ENCODE assay signal across 12 cellular contexts in the genomic region with DNA sequence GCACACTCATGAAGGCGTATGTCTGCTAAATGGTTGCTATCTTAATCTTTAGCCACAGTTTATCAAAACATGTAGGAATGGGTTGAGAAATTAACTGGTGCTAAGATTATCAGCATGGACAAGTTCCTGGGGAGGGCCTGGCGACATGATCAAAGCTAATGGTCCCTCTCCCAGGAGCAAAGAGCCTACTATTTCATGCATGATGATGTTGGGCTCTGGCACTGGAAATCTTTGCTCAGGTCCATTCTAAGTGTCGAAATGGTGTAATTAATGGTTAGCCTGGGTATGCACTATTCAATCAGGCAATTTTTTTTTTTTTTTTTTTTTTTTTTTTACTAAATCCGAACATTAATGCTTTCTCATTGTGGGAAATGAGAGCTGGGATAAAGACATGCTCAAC.
A peak's percentile ranks its signal among the peaks of the same experiment; 100 is the strongest.
DNase-seq lines count a peak whose midpoint lies in the region; ATAC-seq and TF ChIP-seq lines count a peak whose summit lies in the region.
"Had no signal": no experiment of that assay in that cellular context is flagged by ENCODE, and none has a peak within 500 bp of the region (broad histone marks: within the 10 kb centered on the region; RNA-seq: fewer than 3 reads in every experiment).

No MANE protein-coding gene starts in this region.

- H3K27ac ChIP-seq in brain microvascular endothelial cell, result peak overlapping the region; percentile 46
- peak overlapping the region; percentile 60 for H3K27ac ChIP-seq in mesodermal cell (ENCODE audit: low read depth, low read length, severe bottlenecking)
- H3K27ac ChIP-seq in thyroid gland, result peak overlapping the region; percentile 54 to 81 (median 80)

- peaks cover 12% of the 10 kb centered on the region for H3K36me3 Mint-ChIP-seq in activated naive CD4-positive, alpha-beta T cell treated with anti-CD3 and anti-CD28 coated beads, Interleukin-2, amount 50 U/mL, for 24 hours
- peaks cover 66% of the 10 kb centered on the region for H3K36me3 Mint-ChIP-seq in activated naive CD4-positive, alpha-beta T cell treated with anti-CD3 and anti-CD28 coated beads, Interleukin-2, amount 10 ng/mL, durations not matched to agents 7 days and 5 days
- H3K36me3 Mint-ChIP-seq: IgD-negative memory B cell had no signal

- 84 to 100% methylated on average over 1 to 2 of the region's 4 CpGs for WGBS in mesodermal cell (ENCODE audit: insufficient coverage in 2 of 2), 2 experiments
- 68 to 77% methylated on average over 4 of the region's 4 CpGs for WGBS in thyroid gland, 2 donors

- no peaks in the 10 kb centered on the region for H3K9me3 ChIP-seq in mesodermal cell (ENCODE audit: control insufficient read depth, low read length)
- no peaks in the 10 kb centered on the region for H3K9me3 ChIP-seq in thyroid gland

- H3K4me1 Mint-ChIP-seq in activated naive CD4-positive, alpha-beta T cell treated with anti-CD3 and anti-CD28 coated beads, Interleukin-2, amount 50 U/mL, for 24 hours, result peaks cover 72% of the 10 kb centered on the region
- peaks cover 61% of the 10 kb centered on the region for H3K4me1 Mint-ChIP-seq in activated naive CD4-positive, alpha-beta T cell treated with anti-CD3 and anti-CD28 coated beads, Interleukin-2, amount 10 ng/mL, durations not matched to agents 7 days and 5 days

- ATAC-seq in GM19351 (IDR thresholded peaks at IDR 0.05; ENCODE audit: unreplicated experiment), result no peak

- peaks cover 9% of the 10 kb centered on the region for H3K36me3 ChIP-seq in brain microvascular endothelial cell (replicated peaks)
- H3K36me3 ChIP-seq in mesodermal cell (ENCODE audit: control insufficient read depth, insufficient read depth, low read length), result peaks cover 82% of the 10 kb centered on the region
- H3K36me3 ChIP-seq in thyroid gland, result peaks cover 0 to 2% of the 10 kb centered on the region in 2 donors

- H3K27me3 ChIP-seq in brain microvascular endothelial cell (replicated peaks), result no peaks in the 10 kb centered on the region
- H3K27me3 ChIP-seq in thyroid gland, result no peaks in the 10 kb centered on the region

- DNase-seq in activated naive CD4-positive, alpha-beta T cell treated with anti-CD3 and anti-CD28 coated beads, Interleukin-2, amount 10 ng/mL, durations not matched to agents 7 days and 5 days, result no peak
- DNase-seq in brain microvascular endothelial cell (no peak), thyroid gland (no peak), AML-193 (lab: John Stamatoyannopoulos, UW) (no peak), DMS153 (lab: John Stamatoyannopoulos, UW) (no peak)
- DNase-seq: activated CD4-positive, alpha-beta T cell treated with anti-CD3 and anti-CD28 coated beads, Interleukin-2, amount 50 U/mL, for 1 hour; NCI-H2171 had no signal

- H3K9me3 Mint-ChIP-seq in activated naive CD4-positive, alpha-beta T cell treated with anti-CD3 and anti-CD28 coated beads, Interleukin-2, amount 50 U/mL, for 24 hours, result no peaks in the 10 kb centered on the region
- no peaks in the 10 kb centered on the region for H3K9me3 Mint-ChIP-seq in activated naive CD4-positive, alpha-beta T cell treated with anti-CD3 and anti-CD28 coated beads, Interleukin-2, amount 10 ng/mL, durations not matched to agents 7 days and 5 days
- H3K9me3 Mint-ChIP-seq: IgD-negative memory B cell, naive B cell had no signal

- H3K27ac Mint-ChIP-seq in activated naive CD4-positive, alpha-beta T cell treated with anti-CD3 and anti-CD28 coated beads, Interleukin-2, amount 50 U/mL, for 24 hours, result peak overlapping the region; percentile 85
- H3K27ac Mint-ChIP-seq in activated naive CD4-positive, alpha-beta T cell treated with anti-CD3 and anti-CD28 coated beads, Interleukin-2, amount 10 ng/mL, durations not matched to agents 7 days and 5 days, result no peak overlapping the region

- TF ChIP-seq CTCF in brain microvascular endothelial cell (IDR thresholded peaks at IDR 0.05; ENCODE audit: low read depth, low read length, missing control alignments) (no peak), thyroid gland (IDR thresholded peaks at IDR 0.05) (no peak)

- CTCF ChIA-PET in activated naive CD4-positive, alpha-beta T cell treated with anti-CD3 and anti-CD28 coated beads, Interleukin-2, amount 10 ng/mL, durations not matched to agents 7 days and 5 days (lab: Charles Lee), result interaction anchor here (0.8 to 3.9 kb wide), 14 partner anchors 11 to 317 kb away, joined by 3 to 25 read pairs (median 4); no protein-coding TSS in a partner anchor

- no peak overlapping the region for H3K4me3 Mint-ChIP-seq in activated naive CD4-positive, alpha-beta T cell treated with anti-CD3 and anti-CD28 coated beads, Interleukin-2, amount 50 U/mL, for 24 hours
- no peak overlapping the region for H3K4me3 Mint-ChIP-seq in activated naive CD4-positive, alpha-beta T cell treated with anti-CD3 and anti-CD28 coated beads, Interleukin-2, amount 10 ng/mL, durations not matched to agents 7 days and 5 days

- H3K4me3 ChIP-seq in brain microvascular endothelial cell (ENCODE audit: low read depth, low read length) (no peak overlapping the region), mesodermal cell (ENCODE audit: extremely low read depth, insufficient read depth, low read length, poor library complexity, severe bottlenecking) (no peak overlapping the region), thyroid gland (replicated peaks in 1 of 3) (no peak overlapping the region)

- H3K27me3 Mint-ChIP-seq in activated naive CD4-positive, alpha-beta T cell treated with anti-CD3 and anti-CD28 coated beads, Interleukin-2, amount 50 U/mL, for 24 hours, result no peaks in the 10 kb centered on the region
- H3K27me3 Mint-ChIP-seq in activated naive CD4-positive, alpha-beta T cell treated with anti-CD3 and anti-CD28 coated beads, Interleukin-2, amount 10 ng/mL, durations not matched to agents 7 days and 5 days, result no peaks in the 10 kb centered on the region
- H3K27me3 Mint-ChIP-seq: IgD-negative memory B cell, naive B cell had no signal

- no peak for TF ChIP-seq POLR2A in thyroid gland (IDR thresholded peaks at IDR 0.05)

- intact Hi-C loops in thyroid gland (cut with DNase I), result loop anchor here (5.0 kb wide), 1 partner anchor 37 kb away; no protein-coding TSS in a partner anchor

- peaks cover 3% of the 10 kb centered on the region for H3K4me1 ChIP-seq in mesodermal cell (ENCODE audit: control insufficient read depth, insufficient read depth, low read length, poor library complexity, severe bottlenecking)
- peaks cover 58 to 78% of the 10 kb centered on the region in 2 donors for H3K4me1 ChIP-seq in thyroid gland

- in situ Hi-C loops in brain microvascular endothelial cell (cut with HindIII; ENCODE audit: low pct_ligation_motif_present, low sequenced_read_pairs), result no loop called here
